In the genomic region with DNA sequence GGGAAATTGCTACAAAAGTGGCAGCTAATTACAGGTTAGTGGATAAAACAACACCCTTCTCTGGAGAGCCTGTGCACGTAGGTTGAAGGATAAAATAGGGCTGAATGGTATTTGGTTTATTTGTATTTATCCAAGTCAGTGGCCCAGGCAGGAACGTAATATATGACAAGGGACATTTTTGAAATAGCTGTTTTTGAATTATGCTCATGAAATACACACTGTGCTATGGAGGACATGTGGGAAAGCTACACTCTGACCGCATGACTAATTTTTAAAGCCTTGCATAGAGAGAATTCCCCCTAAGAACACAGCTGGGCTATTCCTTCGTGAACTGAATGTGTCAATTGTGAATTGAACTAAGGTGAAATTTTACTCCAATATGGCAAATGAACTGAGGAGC, we compare ENCODE assay signal across 20 cellular contexts.
DNase-seq lines count a peak whose midpoint lies in the region; ATAC-seq and TF ChIP-seq lines count a peak whose summit lies in the region.
"Had no signal": no experiment of that assay in that cellular context is flagged by ENCODE, and none has a peak within 500 bp of the region (broad histone marks: within the 10 kb centered on the region; RNA-seq: fewer than 3 reads in every experiment).

No MANE protein-coding gene starts in this region.

- no peak overlapping the region for H3K27ac Mint-ChIP-seq in neural progenitor cell
- H3K27ac Mint-ChIP-seq: activated CD4-positive, alpha-beta T cell treated with anti-CD3 and anti-CD28 coated beads, Interleukin-2, amount 10 ng/mL, durations not matched to agents 24 days and 14 days; activated naive CD8-positive, alpha-beta T cell; stimulated activated memory B cell treated with anti-CD40 and anti-IgM and Interleukin-4, amounts not matched to agents 10 μg/mL and 1 μg/mL and 100 μg/mL, for 72 hours; type B pancreatic cell had no signal

- H4K20me1 ChIP-seq in PC-3 (ENCODE audit: low read length), result no peaks in the 10 kb centered on the region
- H4K20me1 ChIP-seq in neural progenitor cell (ENCODE audit: low read depth), result no peaks in the 10 kb centered on the region

- H3K36me3 Mint-ChIP-seq in neural progenitor cell, result no peaks in the 10 kb centered on the region
- H3K36me3 Mint-ChIP-seq: activated naive CD8-positive, alpha-beta T cell; stimulated activated memory B cell treated with anti-CD40 and anti-IgM and Interleukin-4, amounts not matched to agents 10 μg/mL and 1 μg/mL and 100 μg/mL, for 72 hours had no signal

- H2AFZ ChIP-seq in PC-3 (ENCODE audit: low read length) (no peak overlapping the region), neural progenitor cell (replicated peaks) (no peak overlapping the region)

- H3K4me2 ChIP-seq in PC-3 (ENCODE audit: low read length) (no peak overlapping the region), neural progenitor cell (no peak overlapping the region)
- H3K4me2 ChIP-seq: A549 had no signal

- ATAC-seq in PC-3 (no peak), HG03139 (IDR thresholded peaks at IDR 0.05; ENCODE audit: unreplicated experiment) (no peak)
- ATAC-seq: A549; HCT116; HepG2; stimulated activated memory B cell treated with anti-CD40 and anti-IgM and Interleukin-4, amounts not matched to agents 10 μg/mL and 1 μg/mL and 100 μg/mL, for 72 hours had no signal

- peak; percentile 26 for DNase-seq in NCI-H2171 treated with DMSO at 0.1 percent for 48 hours (lab: John Stamatoyannopoulos, UW)
- DNase-seq in NCI-H2171 (lab: John Stamatoyannopoulos, UW), result no peak
- peak; percentile 42 for DNase-seq in amniotic epithelial cell (ENCODE audit: low read depth)
- peak; percentile 46 for DNase-seq in glomerular visceral epithelial cell (ENCODE audit: extremely low spot score)
- no peak for DNase-seq in PC-3
- no peak for DNase-seq in neural progenitor cell (ENCODE audit: low spot score)
- no peak for DNase-seq in effector CD4-positive, alpha-beta T cell
- DNase-seq: activated CD4-positive, alpha-beta T cell treated with anti-CD3 and anti-CD28 coated beads, Interleukin-2, amount 10 ng/mL, durations not matched to agents 24 days and 14 days; activated T-cell treated with anti-CD3 and anti-CD28 coated beads for 4 hours; islet precursor cell; MM.1S; SHP77 treated with DMSO at 0.1 percent for 48 hours had no signal

- BruUV-seq in PC-3 (replicated peaks; lab: Mats Ljungman, UMichigan), result no TSS peak

- H3K36me3 ChIP-seq in PC-3 (ENCODE audit: low read depth, low read length) (no peaks in the 10 kb centered on the region), neural progenitor cell (no peaks in the 10 kb centered on the region)
- H3K36me3 ChIP-seq: neutrophil had no signal

- H3K4me1 Mint-ChIP-seq in neural progenitor cell, result peaks cover 42% of the 10 kb centered on the region
- H3K4me1 Mint-ChIP-seq: activated CD4-positive, alpha-beta T cell treated with anti-CD3 and anti-CD28 coated beads, Interleukin-2, amount 10 ng/mL, durations not matched to agents 24 days and 14 days; stimulated activated memory B cell treated with anti-CD40 and anti-IgM and Interleukin-4, amounts not matched to agents 10 μg/mL and 1 μg/mL and 100 μg/mL, for 72 hours had no signal

- H3K9ac ChIP-seq in PC-3 (ENCODE audit: low read length) (no peak overlapping the region), neural progenitor cell (no peak overlapping the region)

- H3K4me1 ChIP-seq in PC-3 (ENCODE audit: insufficient read depth, low read length) (peaks cover 11% of the 10 kb centered on the region; the same call in 1 of the 2 replicates), neural progenitor cell (peaks cover 7% of the 10 kb centered on the region)
- H3K4me1 ChIP-seq: A549 had no signal

- no peaks in the 10 kb centered on the region for H3K79me2 ChIP-seq in PC-3 (ENCODE audit: low read length)
- H3K79me2 ChIP-seq in neural progenitor cell (ENCODE audit: low read depth), result no peaks in the 10 kb centered on the region

- TF ChIP-seq CTCF in PC-3 (conservative IDR thresholded peaks at IDR 0.05; ENCODE audit: low read depth, low read length) (no peak), neural progenitor cell (IDR thresholded peaks at IDR 0.05) (no peak)

- no peaks in the 10 kb centered on the region for H3F3A ChIP-seq in PC-3 (ENCODE audit: low read length, unreplicated experiment)
- H3F3A ChIP-seq in neural progenitor cell (ENCODE audit: low read depth), result peaks cover 7% of the 10 kb centered on the region

- H3K9me2 ChIP-seq in PC-3 (replicated peaks; ENCODE audit: low read length), result no peaks in the 10 kb centered on the region

- POLR2A ChIA-PET in PC-3 (lab: Charles Lee; ENCODE audit: unreplicated experiment), result no interaction called here

- H3K9me3 ChIP-seq in PC-3 (ENCODE audit: low read length) (no peaks in the 10 kb centered on the region), neural progenitor cell (ENCODE audit: low read depth) (no peaks in the 10 kb centered on the region)
- H3K9me3 ChIP-seq: A549, neutrophil had no signal

- CTCF ChIA-PET in PC-3 (lab: Charles Lee), result no interaction called here

- no peaks in the 10 kb centered on the region for H3K27me3 ChIP-seq in PC-3 (ENCODE audit: low read length)
- H3K27me3 ChIP-seq in neural progenitor cell, result no peaks in the 10 kb centered on the region
- H3K27me3 ChIP-seq: neutrophil had no signal

- no peaks in the 10 kb centered on the region for H3K27me3 Mint-ChIP-seq in neural progenitor cell (ENCODE audit: insufficient read depth, low read depth)
- H3K27me3 Mint-ChIP-seq: activated CD4-positive, alpha-beta T cell treated with anti-CD3 and anti-CD28 coated beads, Interleukin-2, amount 10 ng/mL, durations not matched to agents 24 days and 14 days; stimulated activated memory B cell treated with anti-CD40 and anti-IgM and Interleukin-4, amounts not matched to agents 10 μg/mL and 1 μg/mL and 100 μg/mL, for 72 hours; type B pancreatic cell had no signal

- no peak overlapping the region for H3K27ac ChIP-seq in PC-3 (ENCODE audit: low read length)
- H3K27ac ChIP-seq in neural progenitor cell, result no peak overlapping the region
- H3K27ac ChIP-seq: A549, neutrophil had no signal

- no peak overlapping the region for H3K4me3 ChIP-seq in PC-3 (ENCODE audit: low read length)
- H3K4me3 ChIP-seq in neural progenitor cell, result no peak overlapping the region
- H3K4me3 ChIP-seq: A549 had no signal

- intact Hi-C loops in PC-3 (cut with micrococcal nuclease), result no loop called here

- no peak overlapping the region for H3K4me3 Mint-ChIP-seq in neural progenitor cell
- H3K4me3 Mint-ChIP-seq: activated CD4-positive, alpha-beta T cell treated with anti-CD3 and anti-CD28 coated beads, Interleukin-2, amount 10 ng/mL, durations not matched to agents 24 days and 14 days; activated naive CD8-positive, alpha-beta T cell; stimulated activated memory B cell treated with anti-CD40 and anti-IgM and Interleukin-4, amounts not matched to agents 10 μg/mL and 1 μg/mL and 100 μg/mL, for 72 hours; type B pancreatic cell had no signal

- H3K9me3 Mint-ChIP-seq in neural progenitor cell, result no peaks in the 10 kb centered on the region
- H3K9me3 Mint-ChIP-seq: activated CD4-positive, alpha-beta T cell treated with anti-CD3 and anti-CD28 coated beads, Interleukin-2, amount 10 ng/mL, durations not matched to agents 24 days and 14 days; stimulated activated memory B cell treated with anti-CD40 and anti-IgM and Interleukin-4, amounts not matched to agents 10 μg/mL and 1 μg/mL and 100 μg/mL, for 72 hours had no signal

Comparison
In these comparisons a context has a peak if more than half of its experiments do, and no peak if none do; other contexts are left out.
1. DNase-seq: peak in NCI-H2171 treated with DMSO at 0.1 percent for 48 hours (single experiment), amniotic epithelial cell (single experiment) and glomerular visceral epithelial cell (single experiment); none in NCI-H2171 (single experiment), PC-3 (single experiment), neural progenitor cell (single experiment) and effector CD4-positive, alpha-beta T cell (single experiment).